ENCODE assay signal across 1 cellular context in the genomic region with DNA sequence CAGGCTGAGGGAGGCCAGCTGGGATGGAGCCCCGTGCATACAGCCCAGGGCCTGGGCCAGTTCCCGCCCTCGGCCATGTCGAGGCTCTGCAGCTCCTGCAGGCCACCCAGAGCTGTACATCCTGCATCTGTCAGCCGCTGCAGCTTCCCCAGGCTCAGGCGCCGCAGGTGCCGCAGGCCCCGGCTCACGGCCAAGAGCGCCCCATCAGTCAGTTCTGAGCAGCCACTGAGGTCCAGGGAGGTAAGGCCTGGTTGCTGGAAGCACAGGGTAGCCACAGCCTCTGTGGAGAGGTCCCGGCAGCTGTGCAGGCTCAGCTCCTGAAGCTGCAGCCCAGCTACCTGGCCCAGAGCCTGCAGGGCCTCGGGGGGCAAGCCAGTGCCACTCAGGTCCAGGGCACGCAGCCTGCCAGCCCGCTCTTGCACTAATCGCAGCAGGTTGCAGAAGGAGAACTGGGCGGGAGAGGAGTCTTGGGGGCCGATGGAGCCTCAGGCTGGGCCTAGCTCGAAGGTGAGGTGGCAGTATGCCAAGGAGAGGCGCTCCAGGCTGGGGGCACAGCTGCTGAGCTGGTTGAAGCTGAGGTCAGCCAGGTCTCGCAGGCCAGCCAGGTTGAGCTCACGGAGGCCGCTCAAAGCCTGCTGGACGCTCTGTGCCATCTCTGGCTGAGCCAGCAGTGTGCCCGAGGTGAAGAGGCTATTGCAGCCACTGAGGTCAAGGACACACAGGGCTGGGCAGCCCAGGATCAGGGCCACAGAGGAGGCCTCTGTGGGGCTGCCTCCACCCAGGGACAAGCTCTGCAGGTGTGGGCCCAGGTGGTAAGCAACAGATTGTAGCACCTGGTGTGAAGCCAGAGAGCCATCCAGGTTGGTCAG.
TF ChIP-seq lines count a peak whose summit lies in the region.

No MANE protein-coding gene starts in this region.

TF ChIP-seq in HepG2, 621 proteins besides CTCF, POLR2A, EP300 and RAD21 (continued from another document and continues in another):
- TF ChIP-seq ZBTB43 (CRISPR knock-in tag; conservative IDR thresholded peaks at IDR 0.05): no peak
- 0 out of 2 replicates have a peak, but pooled peaks have one; percentile 10 for TF ChIP-seq ISL2 (CRISPR knock-in tag; IDR thresholded peaks at IDR 0.05)
- peak; percentile 16; the same call in 1 of the 2 replicates for TF ChIP-seq ZNF891 (CRISPR knock-in tag; IDR thresholded peaks at IDR 0.05)
- TF ChIP-seq ZNF883 (CRISPR knock-in tag; IDR thresholded peaks at IDR 0.05; ENCODE audit: not compliant biosample characterization): peak; percentile 57
- TF ChIP-seq SPEN (CRISPR knock-in tag; IDR thresholded peaks at IDR 0.05; ENCODE audit: low read depth): no peak
- TF ChIP-seq SIN3B (IDR thresholded peaks at IDR 0.05; ENCODE audit: low read length): no peak
- TF ChIP-seq FOXK1 (CRISPR knock-in tag; IDR thresholded peaks at IDR 0.05; ENCODE audit: borderline replicate concordance, low read depth): no peak
- peak; percentile 43; the same call in 1 of the 2 replicates for TF ChIP-seq ZNF292 (CRISPR knock-in tag; IDR thresholded peaks at IDR 0.05; ENCODE audit: borderline replicate concordance, low read depth)
- TF ChIP-seq RXRA (CRISPR knock-in tag; IDR thresholded peaks at IDR 0.05): peak; percentile 86
- TF ChIP-seq ZNF547 (CRISPR knock-in tag; IDR thresholded peaks at IDR 0.05): no peak
- no peak for TF ChIP-seq TRIM24 (CRISPR knock-in tag; IDR thresholded peaks at IDR 0.05)
- no peak for TF ChIP-seq ZNF772 (CRISPR knock-in tag; IDR thresholded peaks at IDR 0.05)
- TF ChIP-seq ONECUT2 (CRISPR knock-in tag; IDR thresholded peaks at IDR 0.05): no peak
- no peak for TF ChIP-seq DMAP1 (CRISPR knock-in tag; IDR thresholded peaks at IDR 0.05)
- TF ChIP-seq ZNF546 (CRISPR knock-in tag; conservative IDR thresholded peaks at IDR 0.05): no peak
- TF ChIP-seq ZNF557 (CRISPR knock-in tag; IDR thresholded peaks at IDR 0.05): no peak
- TF ChIP-seq PLRG1 (conservative IDR thresholded peaks at IDR 0.05): no peak
- TF ChIP-seq ELF1 (CRISPR knock-in tag; IDR thresholded peaks at IDR 0.05): no peak
- TF ChIP-seq RELA (CRISPR knock-in tag; IDR thresholded peaks at IDR 0.05): no peak
- no peak for TF ChIP-seq CBX2 (IDR thresholded peaks at IDR 0.05; ENCODE audit: low read depth, low read length)
- no peak for TF ChIP-seq CBX2 (CRISPR knock-in tag; IDR thresholded peaks at IDR 0.05; ENCODE audit: low read depth)
- no peak for TF ChIP-seq NFAT5 (CRISPR knock-in tag; IDR thresholded peaks at IDR 0.05)
- no peak for TF ChIP-seq RORA (CRISPR knock-in tag; IDR thresholded peaks at IDR 0.05)
- TF ChIP-seq MEIS2 (CRISPR knock-in tag; IDR thresholded peaks at IDR 0.05): no peak
- TF ChIP-seq JUN (CRISPR knock-in tag; IDR thresholded peaks at IDR 0.05): no peak
- no peak for TF ChIP-seq ZFP1 (CRISPR knock-in tag; IDR thresholded peaks at IDR 0.05)
- TF ChIP-seq ZNF33B (CRISPR knock-in tag; IDR thresholded peaks at IDR 0.05): 0 out of 2 replicates have a peak, but pooled peaks have one; percentile 70
- no peak for TF ChIP-seq NR2F2 (IDR thresholded peaks at IDR 0.05; ENCODE audit: borderline replicate concordance, low read depth)
- no peak for TF ChIP-seq SATB2 (CRISPR knock-in tag; IDR thresholded peaks at IDR 0.05)
- no peak for TF ChIP-seq MAF1 (CRISPR knock-in tag; IDR thresholded peaks at IDR 0.05; ENCODE audit: borderline replicate concordance)
- TF ChIP-seq, protein P1, sequence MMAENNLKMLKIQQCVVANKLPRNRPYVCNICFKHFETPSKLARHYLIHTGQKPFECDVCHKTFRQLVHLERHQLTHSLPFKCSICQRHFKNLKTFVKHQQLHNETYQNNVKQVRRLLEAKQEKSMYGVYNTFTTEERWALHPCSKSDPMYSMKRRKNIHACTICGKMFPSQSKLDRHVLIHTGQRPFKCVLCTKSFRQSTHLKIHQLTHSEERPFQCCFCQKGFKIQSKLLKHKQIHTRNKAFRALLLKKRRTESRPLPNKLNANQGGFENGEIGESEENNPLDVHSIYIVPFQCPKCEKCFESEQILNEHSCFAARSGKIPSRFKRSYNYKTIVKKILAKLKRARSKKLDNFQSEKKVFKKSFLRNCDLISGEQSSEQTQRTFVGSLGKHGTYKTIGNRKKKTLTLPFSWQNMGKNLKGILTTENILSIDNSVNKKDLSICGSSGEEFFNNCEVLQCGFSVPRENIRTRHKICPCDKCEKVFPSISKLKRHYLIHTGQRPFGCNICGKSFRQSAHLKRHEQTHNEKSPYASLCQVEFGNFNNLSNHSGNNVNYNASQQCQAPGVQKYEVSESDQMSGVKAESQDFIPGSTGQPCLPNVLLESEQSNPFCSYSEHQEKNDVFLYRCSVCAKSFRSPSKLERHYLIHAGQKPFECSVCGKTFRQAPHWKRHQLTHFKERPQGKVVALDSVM (CRISPR knock-in tag; IDR thresholded peaks at IDR 0.05): peak; percentile 38; the same call in 1 of the 2 replicates
- TF ChIP-seq, protein P2, sequence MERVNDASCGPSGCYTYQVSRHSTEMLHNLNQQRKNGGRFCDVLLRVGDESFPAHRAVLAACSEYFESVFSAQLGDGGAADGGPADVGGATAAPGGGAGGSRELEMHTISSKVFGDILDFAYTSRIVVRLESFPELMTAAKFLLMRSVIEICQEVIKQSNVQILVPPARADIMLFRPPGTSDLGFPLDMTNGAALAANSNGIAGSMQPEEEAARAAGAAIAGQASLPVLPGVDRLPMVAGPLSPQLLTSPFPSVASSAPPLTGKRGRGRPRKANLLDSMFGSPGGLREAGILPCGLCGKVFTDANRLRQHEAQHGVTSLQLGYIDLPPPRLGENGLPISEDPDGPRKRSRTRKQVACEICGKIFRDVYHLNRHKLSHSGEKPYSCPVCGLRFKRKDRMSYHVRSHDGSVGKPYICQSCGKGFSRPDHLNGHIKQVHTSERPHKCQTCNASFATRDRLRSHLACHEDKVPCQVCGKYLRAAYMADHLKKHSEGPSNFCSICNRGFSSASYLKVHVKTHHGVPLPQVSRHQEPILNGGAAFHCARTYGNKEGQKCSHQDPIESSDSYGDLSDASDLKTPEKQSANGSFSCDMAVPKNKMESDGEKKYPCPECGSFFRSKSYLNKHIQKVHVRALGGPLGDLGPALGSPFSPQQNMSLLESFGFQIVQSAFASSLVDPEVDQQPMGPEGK (CRISPR knock-in tag; IDR thresholded peaks at IDR 0.05): no peak
- TF ChIP-seq HOXA5 (CRISPR knock-in tag; IDR thresholded peaks at IDR 0.05): no peak
- TF ChIP-seq HNF4A (CRISPR knock-in tag; IDR thresholded peaks at IDR 0.05): peak; percentile 40; the same call in 1 of the 2 replicates
- TF ChIP-seq ZBTB4 (CRISPR knock-in tag; IDR thresholded peaks at IDR 0.05; ENCODE audit: borderline replicate concordance): peak; percentile 39; the same call in 1 of the 2 replicates
- 0 out of 2 replicates have a peak, but pooled peaks have one; percentile 36 for TF ChIP-seq ZC3H13 (CRISPR knock-in tag; IDR thresholded peaks at IDR 0.05)
- 0 out of 2 replicates have a peak, but pooled peaks have one; percentile 41 for TF ChIP-seq ZNF280D (CRISPR knock-in tag; IDR thresholded peaks at IDR 0.05)
- TF ChIP-seq GATAD2A (CRISPR knock-in tag; IDR thresholded peaks at IDR 0.05): peak; percentile 44
- TF ChIP-seq ZNF512 (CRISPR knock-in tag; IDR thresholded peaks at IDR 0.05): no peak
- TF ChIP-seq YY1 (IDR thresholded peaks at IDR 0.05; ENCODE audit: insufficient read depth, insufficient replicate concordance, low read depth, low read length): no peak
- peak; percentile 34 for TF ChIP-seq AGO2 (optimal IDR thresholded peaks at IDR 0.05; ENCODE audit: low read depth, low read length)
- peak; percentile 63 to 87; a peak in 3 of 4 replicates for TF ChIP-seq NR2F1 (CRISPR knock-in tag; IDR thresholded peaks at IDR 0.05)
